ENCODE assay signal across 8 cellular contexts in the genomic region with DNA sequence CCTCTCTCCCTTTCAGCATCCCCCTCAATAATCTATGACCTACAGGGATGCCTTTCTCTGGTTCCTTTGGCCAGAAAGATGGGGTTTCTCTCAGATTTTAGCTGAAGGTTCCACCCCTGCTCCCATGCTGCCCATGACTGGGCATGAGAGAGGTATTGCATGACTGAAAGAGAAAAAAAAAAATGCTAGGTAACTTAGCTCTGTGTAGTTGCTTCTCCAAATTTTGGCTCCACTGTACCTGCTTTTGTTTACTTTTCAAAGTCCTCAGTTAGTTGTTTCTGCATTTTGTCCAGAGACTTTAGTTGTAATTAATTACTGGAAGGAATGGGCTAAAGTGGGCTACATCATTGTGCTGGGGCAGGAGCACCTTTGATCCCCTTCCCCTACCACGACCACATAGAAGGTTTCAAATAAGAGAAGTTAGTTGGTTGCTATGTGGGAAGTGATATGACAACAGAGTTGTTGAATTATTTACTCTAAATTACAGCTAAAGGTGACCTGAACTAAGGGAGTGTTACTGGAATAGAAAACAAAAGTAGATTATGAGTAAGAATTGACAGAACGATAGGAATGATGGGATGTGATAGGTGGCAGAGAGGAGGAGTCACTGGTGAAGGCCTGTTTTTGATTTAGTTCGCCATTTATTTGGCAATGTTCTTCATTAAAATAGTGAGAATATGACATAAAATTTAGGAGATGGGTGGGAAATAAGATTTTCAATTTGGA.
"Had no signal": no experiment of that assay in that cellular context is flagged by ENCODE, and none has a peak within 500 bp of the region (broad histone marks: within the 10 kb centered on the region; RNA-seq: fewer than 3 reads in every experiment).

No MANE protein-coding gene starts in this region.

- H3K4me3 ChIP-seq: GM12878 had no signal

- ATAC-seq: GM12878 had no signal

- FAIRE-seq: G401.6, GM12878, GM12891, GM12892, GM18507, GM19239 had no signal

- DNase-seq: GDM1, GF-D8 had no signal
